In genomic region chr18:26574958-26575864, GRCh38 we compare ENCODE assay signal across 8 cellular contexts. TPM values are rescaled to one million over a fixed set of nuclear protein-coding genes. Genes with fewer than 3 reads are reported as not detected.
DNase-seq lines count a peak whose midpoint lies in the region; ATAC-seq and TF ChIP-seq lines count a peak whose summit lies in the region.

No MANE protein-coding gene starts in this region.

- H3K79me2 ChIP-seq in KMS-11 (ENCODE audit: insufficient read depth, low read depth) (no peaks in the 10 kb centered on the region), hepatocyte (no peaks in the 10 kb centered on the region)

- 5% methylated on average over 27 of the region's 27 CpGs for WGBS in hepatocyte (ENCODE audit: low lambda C conversion rate, missing lambda C conversion rate)

- H3K4me2 ChIP-seq in KMS-11 (peak overlapping the region; percentile 60), hepatocyte (peak overlapping the region; percentile 85)

- H3K9me3 ChIP-seq in hepatocyte (ENCODE audit: low read depth): no peaks in the 10 kb centered on the region

- no peaks in the 10 kb centered on the region for H3K36me3 Mint-ChIP-seq in effector memory CD8-positive, alpha-beta T cell (ENCODE audit: insufficient read depth)

- peak overlapping the region in 1 of 2 donors; percentile 6 for H3K4me3 Mint-ChIP-seq in effector memory CD8-positive, alpha-beta T cell

- H3K4me3 ChIP-seq in KMS-11 (IDR thresholded peaks at IDR 0.05; ENCODE audit: insufficient read depth, low read depth, low read length): no peak overlapping the region
- peak overlapping the region; percentile 5 for H3K4me3 ChIP-seq in hepatocyte

- DNase-seq in DMS79 treated with DMSO at 0.1 percent for 48 hours (lab: John Stamatoyannopoulos, UW) (peak; percentile 39), amygdala (lab: John Stamatoyannopoulos, UW) (peak in 31 of 56 donors; percentile 3 to 60 (median 19)), hepatocyte (ENCODE audit: low spot score) (peak; percentile 64), sciatic nerve (ENCODE audit: low spot score) (peak; percentile 75), occipital lobe (lab: John Stamatoyannopoulos, UW) (no peak)
- no peak for DNase-seq in effector memory CD8-positive, alpha-beta T cell

- H3K36me3 ChIP-seq in KMS-11 (ENCODE audit: insufficient read depth) (no peaks in the 10 kb centered on the region), hepatocyte (replicated peaks; ENCODE audit: insufficient read depth, low read depth) (no peaks in the 10 kb centered on the region)

- peaks cover 2 to 5% of the 10 kb centered on the region in 2 donors for H3K4me1 Mint-ChIP-seq in effector memory CD8-positive, alpha-beta T cell (ENCODE audit: low read depth in 2 of 2)

- peak; percentile 81 for ATAC-seq in sciatic nerve
- ATAC-seq in HG03521 (IDR thresholded peaks at IDR 0.05; ENCODE audit: unreplicated experiment): no peak
- no peak for ATAC-seq in effector memory CD8-positive, alpha-beta T cell (replicated peaks)

- H3K27ac ChIP-seq in KMS-11 (peak overlapping the region; percentile 17; the same call in 1 of the 2 replicates), hepatocyte (no peak overlapping the region)

- peak overlapping the region; percentile 61; the same call in 1 of the 2 replicates for H3K9ac ChIP-seq in KMS-11

- H3K27me3 ChIP-seq in KMS-11 (ENCODE audit: insufficient read depth, low read depth): no peaks in the 10 kb centered on the region
- H3K27me3 ChIP-seq in hepatocyte: peaks cover 26% of the 10 kb centered on the region

- no peaks in the 10 kb centered on the region for H3K4me1 ChIP-seq in KMS-11 (ENCODE audit: low read depth, poor library complexity, severe bottlenecking)
- H3K4me1 ChIP-seq in hepatocyte (ENCODE audit: insufficient read depth): peaks cover 5% of the 10 kb centered on the region

- no peaks in the 10 kb centered on the region for H3K9me2 ChIP-seq in hepatocyte (replicated peaks; ENCODE audit: insufficient read depth)

- H3K27ac Mint-ChIP-seq in effector memory CD8-positive, alpha-beta T cell: no peak overlapping the region

- no peak for TF ChIP-seq CTCF in KMS-11 (conservative IDR thresholded peaks at IDR 0.05; ENCODE audit: low read depth, low read length)
- no peak for TF ChIP-seq CTCF in hepatocyte (IDR thresholded peaks at IDR 0.05; ENCODE audit: poor library complexity)

- intact Hi-C loops in sciatic nerve (cut with DNase I): no loop called here

- H4K20me1 ChIP-seq in KMS-11 (ENCODE audit: insufficient read depth): no peaks in the 10 kb centered on the region
- H4K20me1 ChIP-seq in hepatocyte (ENCODE audit: insufficient read depth, poor library complexity, severe bottlenecking): no peaks in the 10 kb centered on the region

- H3K27me3 Mint-ChIP-seq in effector memory CD8-positive, alpha-beta T cell: peaks cover 43 to 51% of the 10 kb centered on the region in 2 donors

- H2AFZ ChIP-seq in KMS-11 (ENCODE audit: low read depth): peak overlapping the region; percentile 82
- peak overlapping the region; percentile 47 for H2AFZ ChIP-seq in hepatocyte

- H3K9me3 Mint-ChIP-seq in effector memory CD8-positive, alpha-beta T cell: no peaks in the 10 kb centered on the region

RNA-seq across cellular contexts. Expression of gene KCTD1, which starts 26.9 kb away (rescaled TPM):
- 12.0 and 13.8 TPM in 2 replicates for total RNA-seq in hepatocyte
- polyA plus RNA-seq in hepatocyte: 5.4 and 7.5 TPM in 2 replicates
- 34.1 TPM for total RNA-seq in sciatic nerve
- 22.8 TPM for total RNA-seq in occipital lobe

Comparison
In these comparisons a context has a peak if more than half of its experiments do, and no peak if none do; other contexts are left out.
1. DNase-seq: peak in DMS79 treated with DMSO at 0.1 percent for 48 hours (single experiment), amygdala (31 of 56), hepatocyte (single experiment) and sciatic nerve (single experiment); none in occipital lobe (single experiment) and effector memory CD8-positive, alpha-beta T cell (0 of 3).